In genomic region chr18:58223717-58224424, GRCh38 we compare ENCODE assay signal across 1 cellular context.
A peak's percentile ranks its signal among the peaks of the same experiment; 100 is the strongest.
TF ChIP-seq lines count a peak whose summit lies in the region.

No MANE protein-coding gene starts in this region.

TF ChIP-seq in K562, 482 proteins besides CTCF, POLR2A, EP300 and RAD21 (continued from another document and continues in another):
- TF ChIP-seq BCLAF1 (IDR thresholded peaks at IDR 0.05; ENCODE audit: borderline replicate concordance in 1 of 2, control insufficient read depth in 1 of 2, low read depth in 2 of 2, low read length in 1 of 2) (no peak), ZNF146 (CRISPR knock-in tag; IDR thresholded peaks at IDR 0.05; ENCODE audit: unreplicated experiment) (no peak), CBFA2T3 (IDR thresholded peaks at IDR 0.05) (peak; percentile 36; the same call in 1 of the 2 replicates), NUFIP1 (IDR thresholded peaks at IDR 0.05; ENCODE audit: partially characterized antibody) (no peak), TGIF2 (CRISPR knock-in tag; IDR thresholded peaks at IDR 0.05) (no peak), RBM34 (IDR thresholded peaks at IDR 0.05; ENCODE audit: borderline replicate concordance, insufficient read depth, low read length) (no peak), ZNF280A (IDR thresholded peaks at IDR 0.05; ENCODE audit: low read depth, partially characterized antibody) (no peak), TOE1 (IDR thresholded peaks at IDR 0.05; ENCODE audit: borderline replicate concordance) (peak; percentile 36; the same call in 1 of the 2 replicates), TOE1 (CRISPR knock-in tag; IDR thresholded peaks at IDR 0.05; ENCODE audit: borderline replicate concordance, low read depth) (no peak), LEF1 (IDR thresholded peaks at IDR 0.05) (0 out of 2 replicates have a peak, but pooled peaks have one; percentile 28), CLOCK (CRISPR knock-in tag; IDR thresholded peaks at IDR 0.05; ENCODE audit: borderline replicate concordance) (no peak), MYC (IDR thresholded peaks at IDR 0.05; ENCODE audit: low read depth, low read length) (no peak), MYC (CRISPR knock-in tag; IDR thresholded peaks at IDR 0.05; ENCODE audit: borderline replicate concordance, low read depth) (no peak), ARID1B (IDR thresholded peaks at IDR 0.05) (peak; percentile 34; the same call in 1 of the 2 replicates), MCM2 (IDR thresholded peaks at IDR 0.05; ENCODE audit: low read depth) (no peak), TAF9B (IDR thresholded peaks at IDR 0.05; ENCODE audit: partially characterized antibody) (peak; percentile 76), NBN (IDR thresholded peaks at IDR 0.05; ENCODE audit: low read depth) (0 out of 2 replicates have a peak, but pooled peaks have one; percentile 57), GTF2F1 (IDR thresholded peaks at IDR 0.05; ENCODE audit: low read depth, low read length) (no peak), ZNF184 (CRISPR knock-in tag; IDR thresholded peaks at IDR 0.05) (no peak), TCFL5 (CRISPR knock-in tag; conservative IDR thresholded peaks at IDR 0.05) (no peak), L3MBTL2 (IDR thresholded peaks at IDR 0.05) (peak; percentile 47; the same call in 1 of the 2 replicates), SRF (CRISPR knock-in tag; IDR thresholded peaks at IDR 0.05) (no peak), EP400 (IDR thresholded peaks at IDR 0.05) (peak; percentile 39; the same call in 1 of the 2 replicates), MTA3 (IDR thresholded peaks at IDR 0.05; ENCODE audit: borderline replicate concordance) (no peak), ZNF589 (CRISPR knock-in tag; IDR thresholded peaks at IDR 0.05; ENCODE audit: low read depth) (peak; percentile 50; the same call in 1 of the 2 replicates), SMARCA4 (IDR thresholded peaks at IDR 0.05) (peak; percentile 55; the same call in 1 of the 2 replicates), ZNF79 (CRISPR knock-in tag; IDR thresholded peaks at IDR 0.05; ENCODE audit: low read depth) (no peak), SP2 (IDR thresholded peaks at IDR 0.05; ENCODE audit: extremely low read depth, low read depth, low read length, poor library complexity, severe bottlenecking) (no peak), NFE2 (IDR thresholded peaks at IDR 0.05; ENCODE audit: low read depth) (no peak), MAZ (CRISPR knock-in tag; conservative IDR thresholded peaks at IDR 0.05 in 1 of 2, IDR thresholded peaks at IDR 0.05 in 1 of 2) (no peak), STAT5A (IDR thresholded peaks at IDR 0.05; ENCODE audit: borderline replicate concordance, low read length) (no peak), ZBTB12 (CRISPR knock-in tag; IDR thresholded peaks at IDR 0.05) (no peak), NCOR1 (IDR thresholded peaks at IDR 0.05) (peak; percentile 36; the same call in 1 of the 2 replicates), HNRNPLL (IDR thresholded peaks at IDR 0.05; ENCODE audit: low read depth, low read length, poor library complexity, severe bottlenecking) (no peak), HDAC1 (IDR thresholded peaks at IDR 0.05) (peak in 1 of 2 experiments; percentile 74; a peak in 2 of 4 replicates), SMAD3 (CRISPR knock-in tag; conservative IDR thresholded peaks at IDR 0.05) (no peak), ZNF354B (CRISPR knock-in tag; IDR thresholded peaks at IDR 0.05) (no peak)
- TF ChIP-seq, protein P1, sequence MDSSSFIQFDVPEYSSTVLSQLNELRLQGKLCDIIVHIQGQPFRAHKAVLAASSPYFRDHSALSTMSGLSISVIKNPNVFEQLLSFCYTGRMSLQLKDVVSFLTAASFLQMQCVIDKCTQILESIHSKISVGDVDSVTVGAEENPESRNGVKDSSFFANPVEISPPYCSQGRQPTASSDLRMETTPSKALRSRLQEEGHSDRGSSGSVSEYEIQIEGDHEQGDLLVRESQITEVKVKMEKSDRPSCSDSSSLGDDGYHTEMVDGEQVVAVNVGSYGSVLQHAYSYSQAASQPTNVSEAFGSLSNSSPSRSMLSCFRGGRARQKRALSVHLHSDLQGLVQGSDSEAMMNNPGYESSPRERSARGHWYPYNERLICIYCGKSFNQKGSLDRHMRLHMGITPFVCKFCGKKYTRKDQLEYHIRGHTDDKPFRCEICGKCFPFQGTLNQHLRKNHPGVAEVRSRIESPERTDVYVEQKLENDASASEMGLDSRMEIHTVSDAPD (CRISPR knock-in tag; IDR thresholded peaks at IDR 0.05): no peak
- TF ChIP-seq, protein P2, sequence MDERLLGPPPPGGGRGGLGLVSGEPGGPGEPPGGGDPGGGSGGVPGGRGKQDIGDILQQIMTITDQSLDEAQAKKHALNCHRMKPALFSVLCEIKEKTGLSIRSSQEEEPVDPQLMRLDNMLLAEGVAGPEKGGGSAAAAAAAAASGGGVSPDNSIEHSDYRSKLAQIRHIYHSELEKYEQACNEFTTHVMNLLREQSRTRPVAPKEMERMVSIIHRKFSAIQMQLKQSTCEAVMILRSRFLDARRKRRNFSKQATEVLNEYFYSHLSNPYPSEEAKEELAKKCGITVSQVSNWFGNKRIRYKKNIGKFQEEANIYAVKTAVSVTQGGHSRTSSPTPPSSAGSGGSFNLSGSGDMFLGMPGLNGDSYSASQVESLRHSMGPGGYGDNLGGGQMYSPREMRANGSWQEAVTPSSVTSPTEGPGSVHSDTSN (CRISPR knock-in tag; IDR thresholded peaks at IDR 0.05; ENCODE audit: low read depth): no peak
- TF ChIP-seq, protein P2 (tag; conservative IDR thresholded peaks at IDR 0.05; ENCODE audit: low read depth): 0 out of 2 replicates have a peak, but pooled peaks have one; percentile 38
- TF ChIP-seq, protein P3, sequence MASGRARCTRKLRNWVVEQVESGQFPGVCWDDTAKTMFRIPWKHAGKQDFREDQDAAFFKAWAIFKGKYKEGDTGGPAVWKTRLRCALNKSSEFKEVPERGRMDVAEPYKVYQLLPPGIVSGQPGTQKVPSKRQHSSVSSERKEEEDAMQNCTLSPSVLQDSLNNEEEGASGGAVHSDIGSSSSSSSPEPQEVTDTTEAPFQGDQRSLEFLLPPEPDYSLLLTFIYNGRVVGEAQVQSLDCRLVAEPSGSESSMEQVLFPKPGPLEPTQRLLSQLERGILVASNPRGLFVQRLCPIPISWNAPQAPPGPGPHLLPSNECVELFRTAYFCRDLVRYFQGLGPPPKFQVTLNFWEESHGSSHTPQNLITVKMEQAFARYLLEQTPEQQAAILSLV (tag; IDR thresholded peaks at IDR 0.05): no peak
- TF ChIP-seq, protein P4, sequence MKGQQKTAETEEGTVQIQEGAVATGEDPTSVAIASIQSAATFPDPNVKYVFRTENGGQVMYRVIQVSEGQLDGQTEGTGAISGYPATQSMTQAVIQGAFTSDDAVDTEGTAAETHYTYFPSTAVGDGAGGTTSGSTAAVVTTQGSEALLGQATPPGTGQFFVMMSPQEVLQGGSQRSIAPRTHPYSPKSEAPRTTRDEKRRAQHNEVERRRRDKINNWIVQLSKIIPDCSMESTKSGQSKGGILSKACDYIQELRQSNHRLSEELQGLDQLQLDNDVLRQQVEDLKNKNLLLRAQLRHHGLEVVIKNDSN (CRISPR knock-in tag; IDR thresholded peaks at IDR 0.05): peak; percentile 39
- TF ChIP-seq, protein P5, sequence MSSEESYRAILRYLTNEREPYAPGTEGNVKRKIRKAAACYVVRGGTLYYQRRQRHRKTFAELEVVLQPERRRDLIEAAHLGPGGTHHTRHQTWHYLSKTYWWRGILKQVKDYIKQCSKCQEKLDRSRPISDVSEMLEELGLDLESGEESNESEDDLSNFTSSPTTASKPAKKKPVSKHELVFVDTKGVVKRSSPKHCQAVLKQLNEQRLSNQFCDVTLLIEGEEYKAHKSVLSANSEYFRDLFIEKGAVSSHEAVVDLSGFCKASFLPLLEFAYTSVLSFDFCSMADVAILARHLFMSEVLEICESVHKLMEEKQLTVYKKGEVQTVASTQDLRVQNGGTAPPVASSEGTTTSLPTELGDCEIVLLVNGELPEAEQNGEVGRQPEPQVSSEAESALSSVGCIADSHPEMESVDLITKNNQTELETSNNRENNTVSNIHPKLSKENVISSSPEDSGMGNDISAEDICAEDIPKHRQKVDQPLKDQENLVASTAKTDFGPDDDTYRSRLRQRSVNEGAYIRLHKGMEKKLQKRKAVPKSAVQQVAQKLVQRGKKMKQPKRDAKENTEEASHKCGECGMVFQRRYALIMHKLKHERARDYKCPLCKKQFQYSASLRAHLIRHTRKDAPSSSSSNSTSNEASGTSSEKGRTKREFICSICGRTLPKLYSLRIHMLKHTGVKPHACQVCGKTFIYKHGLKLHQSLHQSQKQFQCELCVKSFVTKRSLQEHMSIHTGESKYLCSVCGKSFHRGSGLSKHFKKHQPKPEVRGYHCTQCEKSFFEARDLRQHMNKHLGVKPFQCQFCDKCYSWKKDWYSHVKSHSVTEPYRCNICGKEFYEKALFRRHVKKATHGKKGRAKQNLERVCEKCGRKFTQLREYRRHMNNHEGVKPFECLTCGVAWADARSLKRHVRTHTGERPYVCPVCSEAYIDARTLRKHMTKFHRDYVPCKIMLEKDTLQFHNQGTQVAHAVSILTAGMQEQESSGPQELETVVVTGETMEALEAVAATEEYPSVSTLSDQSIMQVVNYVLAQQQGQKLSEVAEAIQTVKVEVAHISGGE (CRISPR knock-in tag; IDR thresholded peaks at IDR 0.05): no peak
- TF ChIP-seq, protein P6, sequence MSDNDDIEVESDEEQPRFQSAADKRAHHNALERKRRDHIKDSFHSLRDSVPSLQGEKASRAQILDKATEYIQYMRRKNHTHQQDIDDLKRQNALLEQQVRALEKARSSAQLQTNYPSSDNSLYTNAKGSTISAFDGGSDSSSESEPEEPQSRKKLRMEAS (CRISPR knock-in tag; IDR thresholded peaks at IDR 0.05): peak; percentile 51
- TF ChIP-seq, protein P7, sequence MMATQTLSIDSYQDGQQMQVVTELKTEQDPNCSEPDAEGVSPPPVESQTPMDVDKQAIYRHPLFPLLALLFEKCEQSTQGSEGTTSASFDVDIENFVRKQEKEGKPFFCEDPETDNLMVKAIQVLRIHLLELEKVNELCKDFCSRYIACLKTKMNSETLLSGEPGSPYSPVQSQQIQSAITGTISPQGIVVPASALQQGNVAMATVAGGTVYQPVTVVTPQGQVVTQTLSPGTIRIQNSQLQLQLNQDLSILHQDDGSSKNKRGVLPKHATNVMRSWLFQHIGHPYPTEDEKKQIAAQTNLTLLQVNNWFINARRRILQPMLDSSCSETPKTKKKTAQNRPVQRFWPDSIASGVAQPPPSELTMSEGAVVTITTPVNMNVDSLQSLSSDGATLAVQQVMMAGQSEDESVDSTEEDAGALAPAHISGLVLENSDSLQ (IDR thresholded peaks at IDR 0.05): peak; percentile 61
